Comparison of ENCODE assay signal across 1 cellular context in the genomic region with DNA sequence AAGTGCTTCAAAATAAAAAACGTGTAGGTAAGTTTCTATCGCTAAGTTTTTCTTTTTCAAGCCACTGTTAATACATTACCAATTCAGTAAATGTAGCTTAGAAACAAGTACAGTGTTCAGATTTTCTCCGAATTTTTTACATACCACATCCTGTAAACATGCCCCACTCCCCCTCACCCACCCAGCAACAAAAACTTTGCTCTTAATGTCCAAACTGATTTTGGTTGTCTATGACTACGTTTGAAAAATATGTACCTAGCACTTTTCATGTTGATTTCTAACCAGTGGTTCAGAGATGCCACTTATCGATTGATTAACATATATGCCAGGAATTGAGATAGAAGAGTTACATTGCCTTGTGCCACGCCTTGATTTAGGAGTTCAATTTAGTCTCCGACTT.
TF ChIP-seq lines count a peak whose summit lies in the region.

No MANE protein-coding gene starts in this region.

TF ChIP-seq in GM23338, 12 proteins besides CTCF, POLR2A, EP300 and RAD21:
- TF ChIP-seq, protein P1, sequence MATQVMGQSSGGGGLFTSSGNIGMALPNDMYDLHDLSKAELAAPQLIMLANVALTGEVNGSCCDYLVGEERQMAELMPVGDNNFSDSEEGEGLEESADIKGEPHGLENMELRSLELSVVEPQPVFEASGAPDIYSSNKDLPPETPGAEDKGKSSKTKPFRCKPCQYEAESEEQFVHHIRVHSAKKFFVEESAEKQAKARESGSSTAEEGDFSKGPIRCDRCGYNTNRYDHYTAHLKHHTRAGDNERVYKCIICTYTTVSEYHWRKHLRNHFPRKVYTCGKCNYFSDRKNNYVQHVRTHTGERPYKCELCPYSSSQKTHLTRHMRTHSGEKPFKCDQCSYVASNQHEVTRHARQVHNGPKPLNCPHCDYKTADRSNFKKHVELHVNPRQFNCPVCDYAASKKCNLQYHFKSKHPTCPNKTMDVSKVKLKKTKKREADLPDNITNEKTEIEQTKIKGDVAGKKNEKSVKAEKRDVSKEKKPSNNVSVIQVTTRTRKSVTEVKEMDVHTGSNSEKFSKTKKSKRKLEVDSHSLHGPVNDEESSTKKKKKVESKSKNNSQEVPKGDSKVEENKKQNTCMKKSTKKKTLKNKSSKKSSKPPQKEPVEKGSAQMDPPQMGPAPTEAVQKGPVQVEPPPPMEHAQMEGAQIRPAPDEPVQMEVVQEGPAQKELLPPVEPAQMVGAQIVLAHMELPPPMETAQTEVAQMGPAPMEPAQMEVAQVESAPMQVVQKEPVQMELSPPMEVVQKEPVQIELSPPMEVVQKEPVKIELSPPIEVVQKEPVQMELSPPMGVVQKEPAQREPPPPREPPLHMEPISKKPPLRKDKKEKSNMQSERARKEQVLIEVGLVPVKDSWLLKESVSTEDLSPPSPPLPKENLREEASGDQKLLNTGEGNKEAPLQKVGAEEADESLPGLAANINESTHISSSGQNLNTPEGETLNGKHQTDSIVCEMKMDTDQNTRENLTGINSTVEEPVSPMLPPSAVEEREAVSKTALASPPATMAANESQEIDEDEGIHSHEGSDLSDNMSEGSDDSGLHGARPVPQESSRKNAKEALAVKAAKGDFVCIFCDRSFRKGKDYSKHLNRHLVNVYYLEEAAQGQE (IDR thresholded peaks at IDR 0.05; ENCODE audit: unreplicated experiment) = no peak
- TF ChIP-seq NANOG (IDR thresholded peaks at IDR 0.05; ENCODE audit: borderline replicate concordance) = no peak
- no peak for TF ChIP-seq ZNF331 (CRISPR knock-in tag; IDR thresholded peaks at IDR 0.05; ENCODE audit: low read depth)
- TF ChIP-seq ZNF114 (CRISPR knock-in tag; IDR thresholded peaks at IDR 0.05) = no peak
- TF ChIP-seq, protein P2, sequence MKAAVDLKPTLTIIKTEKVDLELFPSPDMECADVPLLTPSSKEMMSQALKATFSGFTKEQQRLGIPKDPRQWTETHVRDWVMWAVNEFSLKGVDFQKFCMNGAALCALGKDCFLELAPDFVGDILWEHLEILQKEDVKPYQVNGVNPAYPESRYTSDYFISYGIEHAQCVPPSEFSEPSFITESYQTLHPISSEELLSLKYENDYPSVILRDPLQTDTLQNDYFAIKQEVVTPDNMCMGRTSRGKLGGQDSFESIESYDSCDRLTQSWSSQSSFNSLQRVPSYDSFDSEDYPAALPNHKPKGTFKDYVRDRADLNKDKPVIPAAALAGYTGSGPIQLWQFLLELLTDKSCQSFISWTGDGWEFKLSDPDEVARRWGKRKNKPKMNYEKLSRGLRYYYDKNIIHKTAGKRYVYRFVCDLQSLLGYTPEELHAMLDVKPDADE (IDR thresholded peaks at IDR 0.05) = no peak
- no peak for TF ChIP-seq EZH2phosphoT487 (IDR thresholded peaks at IDR 0.05; ENCODE audit: unreplicated experiment)
- TF ChIP-seq STAT1 (IDR thresholded peaks at IDR 0.05; ENCODE audit: unreplicated experiment) = no peak
- no peak for TF ChIP-seq JUNB (IDR thresholded peaks at IDR 0.05; ENCODE audit: unreplicated experiment)
- TF ChIP-seq CREB1 (CRISPR knock-in tag; IDR thresholded peaks at IDR 0.05; ENCODE audit: low read depth) = no peak
- TF ChIP-seq POLR2AphosphoS5 (IDR thresholded peaks at IDR 0.05; ENCODE audit: low read depth) = no peak
- TF ChIP-seq EZH2 (IDR thresholded peaks at IDR 0.05; ENCODE audit: low read depth, unreplicated experiment) = no peak
- TF ChIP-seq, protein P3, sequence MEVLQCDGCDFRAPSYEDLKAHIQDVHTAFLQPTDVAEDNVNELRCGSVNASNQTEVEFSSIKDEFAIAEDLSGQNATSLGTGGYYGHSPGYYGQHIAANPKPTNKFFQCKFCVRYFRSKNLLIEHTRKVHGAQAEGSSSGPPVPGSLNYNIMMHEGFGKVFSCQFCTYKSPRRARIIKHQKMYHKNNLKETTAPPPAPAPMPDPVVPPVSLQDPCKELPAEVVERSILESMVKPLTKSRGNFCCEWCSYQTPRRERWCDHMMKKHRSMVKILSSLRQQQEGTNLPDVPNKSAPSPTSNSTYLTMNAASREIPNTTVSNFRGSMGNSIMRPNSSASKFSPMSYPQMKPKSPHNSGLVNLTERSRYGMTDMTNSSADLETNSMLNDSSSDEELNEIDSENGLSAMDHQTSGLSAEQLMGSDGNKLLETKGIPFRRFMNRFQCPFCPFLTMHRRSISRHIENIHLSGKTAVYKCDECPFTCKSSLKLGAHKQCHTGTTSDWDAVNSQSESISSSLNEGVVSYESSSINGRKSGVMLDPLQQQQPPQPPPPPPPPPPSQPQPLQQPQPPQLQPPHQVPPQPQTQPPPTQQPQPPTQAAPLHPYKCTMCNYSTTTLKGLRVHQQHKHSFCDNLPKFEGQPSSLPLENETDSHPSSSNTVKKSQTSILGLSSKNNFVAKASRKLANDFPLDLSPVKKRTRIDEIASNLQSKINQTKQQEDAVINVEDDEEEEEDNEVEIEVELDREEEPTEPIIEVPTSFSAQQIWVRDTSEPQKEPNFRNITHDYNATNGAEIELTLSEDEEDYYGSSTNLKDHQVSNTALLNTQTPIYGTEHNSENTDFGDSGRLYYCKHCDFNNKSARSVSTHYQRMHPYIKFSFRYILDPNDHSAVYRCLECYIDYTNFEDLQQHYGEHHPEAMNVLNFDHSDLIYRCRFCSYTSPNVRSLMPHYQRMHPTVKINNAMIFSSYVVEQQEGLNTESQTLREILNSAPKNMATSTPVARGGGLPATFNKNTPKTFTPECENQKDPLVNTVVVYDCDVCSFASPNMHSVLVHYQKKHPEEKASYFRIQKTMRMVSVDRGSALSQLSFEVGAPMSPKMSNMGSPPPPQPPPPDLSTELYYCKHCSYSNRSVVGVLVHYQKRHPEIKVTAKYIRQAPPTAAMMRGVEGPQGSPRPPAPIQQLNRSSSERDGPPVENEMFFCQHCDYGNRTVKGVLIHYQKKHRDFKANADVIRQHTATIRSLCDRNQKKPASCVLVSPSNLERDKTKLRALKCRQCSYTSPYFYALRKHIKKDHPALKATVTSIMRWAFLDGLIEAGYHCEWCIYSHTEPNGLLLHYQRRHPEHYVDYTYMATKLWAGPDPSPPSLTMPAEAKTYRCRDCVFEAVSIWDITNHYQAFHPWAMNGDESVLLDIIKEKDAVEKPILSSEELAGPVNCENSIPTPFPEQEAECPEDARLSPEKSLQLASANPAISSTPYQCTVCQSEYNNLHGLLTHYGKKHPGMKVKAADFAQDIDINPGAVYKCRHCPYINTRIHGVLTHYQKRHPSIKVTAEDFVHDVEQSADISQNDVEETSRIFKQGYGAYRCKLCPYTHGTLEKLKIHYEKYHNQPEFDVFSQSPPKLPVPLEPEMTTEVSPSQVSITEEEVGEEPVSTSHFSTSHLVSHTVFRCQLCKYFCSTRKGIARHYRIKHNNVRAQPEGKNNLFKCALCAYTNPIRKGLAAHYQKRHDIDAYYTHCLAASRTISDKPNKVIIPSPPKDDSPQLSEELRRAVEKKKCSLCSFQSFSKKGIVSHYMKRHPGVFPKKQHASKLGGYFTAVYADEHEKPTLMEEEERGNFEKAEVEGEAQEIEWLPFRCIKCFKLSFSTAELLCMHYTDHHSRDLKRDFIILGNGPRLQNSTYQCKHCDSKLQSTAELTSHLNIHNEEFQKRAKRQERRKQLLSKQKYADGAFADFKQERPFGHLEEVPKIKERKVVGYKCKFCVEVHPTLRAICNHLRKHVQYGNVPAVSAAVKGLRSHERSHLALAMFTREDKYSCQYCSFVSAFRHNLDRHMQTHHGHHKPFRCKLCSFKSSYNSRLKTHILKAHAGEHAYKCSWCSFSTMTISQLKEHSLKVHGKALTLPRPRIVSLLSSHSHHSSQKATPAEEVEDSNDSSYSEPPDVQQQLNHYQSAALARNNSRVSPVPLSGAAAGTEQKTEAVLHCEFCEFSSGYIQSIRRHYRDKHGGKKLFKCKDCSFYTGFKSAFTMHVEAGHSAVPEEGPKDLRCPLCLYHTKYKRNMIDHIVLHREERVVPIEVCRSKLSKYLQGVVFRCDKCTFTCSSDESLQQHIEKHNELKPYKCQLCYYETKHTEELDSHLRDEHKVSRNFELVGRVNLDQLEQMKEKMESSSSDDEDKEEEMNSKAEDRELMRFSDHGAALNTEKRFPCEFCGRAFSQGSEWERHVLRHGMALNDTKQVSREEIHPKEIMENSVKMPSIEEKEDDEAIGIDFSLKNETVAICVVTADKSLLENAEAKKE (CRISPR knock-in tag; IDR thresholded peaks at IDR 0.05) = no peak
